18 cellular contexts compared by ENCODE assay signal in the genomic region with DNA sequence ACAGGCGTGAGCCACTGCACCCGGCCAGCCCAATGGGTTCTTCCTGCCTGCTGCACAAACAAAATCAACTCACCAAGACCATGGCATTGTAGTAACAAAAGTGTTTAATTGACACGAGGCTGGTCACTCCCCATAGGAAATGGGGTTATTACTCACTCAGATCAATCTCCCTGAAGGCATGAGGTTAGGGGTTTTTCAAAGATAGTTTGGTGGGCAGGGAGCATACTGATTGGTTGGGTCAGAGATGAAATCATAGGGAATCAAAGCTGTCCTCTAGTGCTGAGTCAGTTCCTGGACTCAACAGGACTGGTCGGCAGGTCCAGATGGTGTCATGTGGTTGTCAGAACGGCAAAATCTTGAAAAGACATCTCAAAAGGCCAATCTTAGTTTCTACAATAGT.
A peak's percentile ranks its signal among the peaks of the same experiment; 100 is the strongest.
DNase-seq lines count a peak whose midpoint lies in the region; FAIRE-seq and TF ChIP-seq lines count a peak whose summit lies in the region.
"Had no signal": no experiment of that assay in that cellular context is flagged by ENCODE, and none has a peak within 500 bp of the region (broad histone marks: within the 10 kb centered on the region; RNA-seq: fewer than 3 reads in every experiment).

No MANE protein-coding gene starts in this region.

- DNase-seq in GM12891 (ENCODE audit: insufficient read length, low spot score), result no peak
- DNase-seq in MM.1S, result no peak
- DNase-seq in bronchial epithelial cell (ENCODE audit: low read depth), result peak; percentile 35
- DNase-seq in activated T-cell treated with anti-CD3 and anti-CD28 coated beads, Interleukin-2, amount 50 U/mL, for 48 hours, result no peak
- DNase-seq in pons (ENCODE audit: low spot score), result no peak
- DNase-seq in effector memory CD4-positive, alpha-beta T cell, result no peak
- DNase-seq: activated gamma-delta T cell; amygdala; CD8-positive, alpha-beta memory T cell; Kasumi-1; left colon; NCI-H1417; NCI-H69 had no signal

- H3K4me3 ChIP-seq in MM.1S (ENCODE audit: low read length) (no peak overlapping the region), bronchial epithelial cell (ENCODE audit: low read depth, low read length) (no peak overlapping the region), parathyroid adenoma (ENCODE audit: low read depth, low read length) (no peak overlapping the region)
- H3K4me3 ChIP-seq in effector memory CD4-positive, alpha-beta T cell (ENCODE audit: insufficient read depth, low read depth, low read length, poor library complexity, severe bottlenecking), result no peak overlapping the region
- H3K4me3 ChIP-seq: gastroesophageal sphincter, right atrium auricular region had no signal

- H3K79me2 ChIP-seq in MM.1S (ENCODE audit: low read length) (no peaks in the 10 kb centered on the region), parathyroid adenoma (no peaks in the 10 kb centered on the region)

- no peaks in the 10 kb centered on the region for H4K20me1 ChIP-seq in MM.1S (ENCODE audit: insufficient read depth, low read length)

- H3K9me2 ChIP-seq in MM.1S (replicated peaks; ENCODE audit: insufficient read depth, low read length), result no peaks in the 10 kb centered on the region

- H3K4me2 ChIP-seq in MM.1S (ENCODE audit: low read depth, low read length), result no peak overlapping the region
- no peak overlapping the region for H3K4me2 ChIP-seq in parathyroid adenoma (ENCODE audit: low read length)

- TF ChIP-seq CTCF in MM.1S (IDR thresholded peaks at IDR 0.05; ENCODE audit: low read length), result no peak
- TF ChIP-seq CTCF in bronchial epithelial cell (IDR thresholded peaks at IDR 0.05; ENCODE audit: insufficient read depth, low read length, severe bottlenecking), result no peak
- TF ChIP-seq CTCF in parathyroid adenoma (IDR thresholded peaks at IDR 0.05), result no peak

- TF ChIP-seq POLR2A in GM12891 (IDR thresholded peaks at IDR 0.05; ENCODE audit: low read depth, low read length), result no peak

- H3K27me3 ChIP-seq in MM.1S (replicated peaks; ENCODE audit: insufficient read depth, low read length) (no peaks in the 10 kb centered on the region), bronchial epithelial cell (ENCODE audit: control insufficient read depth, insufficient read depth, low read length) (no peaks in the 10 kb centered on the region), parathyroid adenoma (ENCODE audit: control insufficient read depth, insufficient read depth, low read length) (no peaks in the 10 kb centered on the region)
- H3K27me3 ChIP-seq in effector memory CD4-positive, alpha-beta T cell (replicated peaks; ENCODE audit: control insufficient read depth, insufficient read depth, low read length, poor library complexity, severe bottlenecking), result no peaks in the 10 kb centered on the region
- H3K27me3 ChIP-seq: gastroesophageal sphincter, right atrium auricular region had no signal

- peak overlapping the region; percentile 86; the same call in 1 of the 2 replicates for H3K27ac ChIP-seq in MM.1S (ENCODE audit: low read length)
- no peak overlapping the region for H3K27ac ChIP-seq in parathyroid adenoma
- no peak overlapping the region for H3K27ac ChIP-seq in effector memory CD4-positive, alpha-beta T cell (ENCODE audit: insufficient read depth, low read length, poor library complexity, severe bottlenecking)
- H3K27ac ChIP-seq: gastroesophageal sphincter, HL-60, right atrium auricular region had no signal

- FAIRE-seq in GM12891 (lab: Jason Lieb, UNC), result peak; percentile 41
- no peak for FAIRE-seq in bronchial epithelial cell (lab: Jason Lieb, UNC)
- FAIRE-seq: colon had no signal

- H3K4me1 ChIP-seq in MM.1S (ENCODE audit: low read length) (peaks cover 17% of the 10 kb centered on the region), parathyroid adenoma (no peaks in the 10 kb centered on the region)
- no peaks in the 10 kb centered on the region for H3K4me1 ChIP-seq in effector memory CD4-positive, alpha-beta T cell (ENCODE audit: control insufficient read depth, insufficient read depth, low read length, poor library complexity, severe bottlenecking)
- H3K4me1 ChIP-seq: right atrium auricular region had no signal

- H3F3A ChIP-seq in MM.1S (ENCODE audit: insufficient read depth, low read length), result peaks cover 14% of the 10 kb centered on the region

- no peaks in the 10 kb centered on the region for H3K36me3 ChIP-seq in MM.1S (replicated peaks; ENCODE audit: insufficient read depth, low read length)
- no peaks in the 10 kb centered on the region for H3K36me3 ChIP-seq in bronchial epithelial cell (ENCODE audit: control insufficient read depth, insufficient read depth, low read length)
- no peaks in the 10 kb centered on the region for H3K36me3 ChIP-seq in parathyroid adenoma (ENCODE audit: control insufficient read depth, insufficient read depth, low read length)
- no peaks in the 10 kb centered on the region for H3K36me3 ChIP-seq in effector memory CD4-positive, alpha-beta T cell (ENCODE audit: control insufficient read depth, insufficient read depth, low read length)
- H3K36me3 ChIP-seq: gastroesophageal sphincter, right atrium auricular region had no signal

- no peak overlapping the region for H3K9ac ChIP-seq in MM.1S (ENCODE audit: low read length)
- no peak overlapping the region for H3K9ac ChIP-seq in parathyroid adenoma

- H3K9me3 ChIP-seq in MM.1S (replicated peaks; ENCODE audit: insufficient read depth, low read length) (no peaks in the 10 kb centered on the region), parathyroid adenoma (ENCODE audit: control insufficient read depth, low read length) (no peaks in the 10 kb centered on the region)
- H3K9me3 ChIP-seq in effector memory CD4-positive, alpha-beta T cell (ENCODE audit: control insufficient read depth, low read length), result no peaks in the 10 kb centered on the region
- H3K9me3 ChIP-seq: gastroesophageal sphincter, right atrium auricular region had no signal

- H2AFZ ChIP-seq in MM.1S (ENCODE audit: low read length), result no peak overlapping the region
- peak overlapping the region; percentile 33 for H2AFZ ChIP-seq in parathyroid adenoma

TF ChIP-seq in GM12891, 5 proteins besides CTCF, POLR2A, EP300 and RAD21:
- TF ChIP-seq PAX5 (IDR thresholded peaks at IDR 0.05; ENCODE audit: insufficient read depth, low read length, severe bottlenecking), result no peak
- no peak for TF ChIP-seq POU2F2 (IDR thresholded peaks at IDR 0.05; ENCODE audit: low read depth, low read length)
- no peak for TF ChIP-seq TAF1 (IDR thresholded peaks at IDR 0.05; ENCODE audit: low read depth, low read length)
- TF ChIP-seq POLR2AphosphoS5 (IDR thresholded peaks at IDR 0.05; ENCODE audit: low read depth, low read length), result no peak
- no peak for TF ChIP-seq SPI1 (IDR thresholded peaks at IDR 0.05; ENCODE audit: low read depth, low read length)
